ENCODE assay signal across 1 cellular context in the genomic region with DNA sequence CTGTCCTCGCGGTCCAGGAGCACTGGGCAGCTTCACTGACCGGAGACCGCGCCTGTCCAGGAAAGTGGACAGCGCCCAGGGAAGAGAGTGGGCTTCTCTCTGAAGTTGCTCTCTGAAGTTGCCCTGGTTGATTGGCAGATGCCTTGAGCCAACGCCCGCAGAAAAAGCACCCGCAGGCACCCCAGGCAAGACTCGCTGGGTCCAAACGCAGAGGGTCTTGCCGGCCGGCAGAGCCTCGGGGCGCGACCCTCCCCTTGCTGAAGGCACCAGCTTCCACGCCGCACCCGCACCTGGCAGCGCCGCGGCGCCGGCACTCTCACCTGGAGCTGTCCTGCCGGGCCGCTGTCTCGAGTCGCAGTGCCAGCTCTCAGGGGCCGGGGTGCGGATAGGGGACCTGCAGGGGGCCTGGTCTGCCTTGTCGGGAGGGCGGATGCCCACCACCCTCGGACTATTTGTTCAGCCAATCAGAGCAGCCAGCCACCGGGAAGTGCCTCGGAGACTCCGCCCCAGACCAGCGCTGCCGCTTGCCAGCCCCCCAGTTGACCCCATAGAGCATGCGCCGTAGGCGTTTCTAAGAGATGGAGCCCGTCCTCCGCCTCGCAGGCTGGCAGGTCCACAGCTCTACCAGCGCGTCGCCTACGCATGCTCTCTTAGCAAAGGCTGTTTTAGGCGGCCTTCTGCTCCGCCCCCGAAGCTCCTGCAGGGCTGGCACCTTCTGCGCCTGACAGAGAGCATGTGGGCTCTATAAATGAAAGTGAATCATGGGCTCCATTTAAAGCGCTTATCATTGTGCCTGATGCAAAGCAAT.
TF ChIP-seq lines count a peak whose summit lies in the region.

A gene (minus strand): TSS at position 359 of the 808 bp plus-strand sequence. CDS start 4,127 bp downstream, outside the sequence.

TF ChIP-seq in HepG2, 621 proteins besides CTCF, POLR2A, EP300 and RAD21 (continued from another document and continues in another):
- TF ChIP-seq HNF4G (IDR thresholded peaks at IDR 0.05; ENCODE audit: borderline replicate concordance, low read depth, low read length) (no peak), HNF4G (CRISPR knock-in tag; IDR thresholded peaks at IDR 0.05; ENCODE audit: borderline replicate concordance, low read depth) (no peak), XRCC5 (optimal IDR thresholded peaks at IDR 0.05; ENCODE audit: low read length) (peak; percentile 36), TSC22D2 (CRISPR knock-in tag; IDR thresholded peaks at IDR 0.05; ENCODE audit: borderline replicate concordance) (no peak), ZNF225 (CRISPR knock-in tag; IDR thresholded peaks at IDR 0.05) (0 out of 2 replicates have a peak, but pooled peaks have one; percentile 60), ZNF543 (CRISPR knock-in tag; IDR thresholded peaks at IDR 0.05) (no peak), SMARCC2 (IDR thresholded peaks at IDR 0.05) (no peak), MED1 (CRISPR knock-in tag; IDR thresholded peaks at IDR 0.05) (no peak), MBNL3 (CRISPR knock-in tag; conservative IDR thresholded peaks at IDR 0.05) (no peak), HHEX (CRISPR knock-in tag; IDR thresholded peaks at IDR 0.05) (no peak), ZNF564 (CRISPR knock-in tag; IDR thresholded peaks at IDR 0.05) (no peak), PAWR (CRISPR knock-in tag; IDR thresholded peaks at IDR 0.05; ENCODE audit: borderline replicate concordance) (no peak), SKI (IDR thresholded peaks at IDR 0.05; ENCODE audit: partially characterized antibody) (peak; percentile 17), PHF21A (CRISPR knock-in tag; IDR thresholded peaks at IDR 0.05) (peak; percentile 71), TMF1 (CRISPR knock-in tag; IDR thresholded peaks at IDR 0.05; ENCODE audit: low read depth) (no peak), RFX3 (CRISPR knock-in tag; IDR thresholded peaks at IDR 0.05) (no peak), ZNF850 (CRISPR knock-in tag; conservative IDR thresholded peaks at IDR 0.05) (no peak), ZNF788 (CRISPR knock-in tag; IDR thresholded peaks at IDR 0.05; ENCODE audit: borderline replicate concordance) (peak; percentile 13; the same call in 1 of the 2 replicates), STAG1 (CRISPR knock-in tag; IDR thresholded peaks at IDR 0.05) (no peak), HNRNPL (IDR thresholded peaks at IDR 0.05; ENCODE audit: low read depth, low read length) (peak; percentile 89), NCOR1 (IDR thresholded peaks at IDR 0.05; ENCODE audit: borderline replicate concordance, low read length) (no peak), TBP (CRISPR knock-in tag; IDR thresholded peaks at IDR 0.05) (no peak), SIN3B (IDR thresholded peaks at IDR 0.05; ENCODE audit: low read length) (no peak), NAIF1 (CRISPR knock-in tag; IDR thresholded peaks at IDR 0.05; ENCODE audit: borderline replicate concordance) (no peak), SNAI1 (CRISPR knock-in tag; IDR thresholded peaks at IDR 0.05; ENCODE audit: borderline replicate concordance) (no peak), MEIS1 (CRISPR knock-in tag; IDR thresholded peaks at IDR 0.05; ENCODE audit: borderline replicate concordance) (0 out of 2 replicates have a peak, but pooled peaks have one; percentile 28), NFIB (CRISPR knock-in tag; IDR thresholded peaks at IDR 0.05; ENCODE audit: borderline replicate concordance) (no peak), ZNF703 (CRISPR knock-in tag; IDR thresholded peaks at IDR 0.05; ENCODE audit: borderline replicate concordance) (no peak)
- TF ChIP-seq, protein P1, sequence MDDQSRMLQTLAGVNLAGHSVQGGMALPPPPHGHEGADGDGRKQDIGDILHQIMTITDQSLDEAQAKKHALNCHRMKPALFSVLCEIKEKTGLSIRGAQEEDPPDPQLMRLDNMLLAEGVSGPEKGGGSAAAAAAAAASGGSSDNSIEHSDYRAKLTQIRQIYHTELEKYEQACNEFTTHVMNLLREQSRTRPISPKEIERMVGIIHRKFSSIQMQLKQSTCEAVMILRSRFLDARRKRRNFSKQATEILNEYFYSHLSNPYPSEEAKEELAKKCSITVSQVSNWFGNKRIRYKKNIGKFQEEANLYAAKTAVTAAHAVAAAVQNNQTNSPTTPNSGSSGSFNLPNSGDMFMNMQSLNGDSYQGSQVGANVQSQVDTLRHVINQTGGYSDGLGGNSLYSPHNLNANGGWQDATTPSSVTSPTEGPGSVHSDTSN (CRISPR knock-in tag; IDR thresholded peaks at IDR 0.05; ENCODE audit: borderline replicate concordance): no peak
- TF ChIP-seq, protein P2, sequence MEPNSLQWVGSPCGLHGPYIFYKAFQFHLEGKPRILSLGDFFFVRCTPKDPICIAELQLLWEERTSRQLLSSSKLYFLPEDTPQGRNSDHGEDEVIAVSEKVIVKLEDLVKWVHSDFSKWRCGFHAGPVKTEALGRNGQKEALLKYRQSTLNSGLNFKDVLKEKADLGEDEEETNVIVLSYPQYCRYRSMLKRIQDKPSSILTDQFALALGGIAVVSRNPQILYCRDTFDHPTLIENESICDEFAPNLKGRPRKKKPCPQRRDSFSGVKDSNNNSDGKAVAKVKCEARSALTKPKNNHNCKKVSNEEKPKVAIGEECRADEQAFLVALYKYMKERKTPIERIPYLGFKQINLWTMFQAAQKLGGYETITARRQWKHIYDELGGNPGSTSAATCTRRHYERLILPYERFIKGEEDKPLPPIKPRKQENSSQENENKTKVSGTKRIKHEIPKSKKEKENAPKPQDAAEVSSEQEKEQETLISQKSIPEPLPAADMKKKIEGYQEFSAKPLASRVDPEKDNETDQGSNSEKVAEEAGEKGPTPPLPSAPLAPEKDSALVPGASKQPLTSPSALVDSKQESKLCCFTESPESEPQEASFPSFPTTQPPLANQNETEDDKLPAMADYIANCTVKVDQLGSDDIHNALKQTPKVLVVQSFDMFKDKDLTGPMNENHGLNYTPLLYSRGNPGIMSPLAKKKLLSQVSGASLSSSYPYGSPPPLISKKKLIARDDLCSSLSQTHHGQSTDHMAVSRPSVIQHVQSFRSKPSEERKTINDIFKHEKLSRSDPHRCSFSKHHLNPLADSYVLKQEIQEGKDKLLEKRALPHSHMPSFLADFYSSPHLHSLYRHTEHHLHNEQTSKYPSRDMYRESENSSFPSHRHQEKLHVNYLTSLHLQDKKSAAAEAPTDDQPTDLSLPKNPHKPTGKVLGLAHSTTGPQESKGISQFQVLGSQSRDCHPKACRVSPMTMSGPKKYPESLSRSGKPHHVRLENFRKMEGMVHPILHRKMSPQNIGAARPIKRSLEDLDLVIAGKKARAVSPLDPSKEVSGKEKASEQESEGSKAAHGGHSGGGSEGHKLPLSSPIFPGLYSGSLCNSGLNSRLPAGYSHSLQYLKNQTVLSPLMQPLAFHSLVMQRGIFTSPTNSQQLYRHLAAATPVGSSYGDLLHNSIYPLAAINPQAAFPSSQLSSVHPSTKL (CRISPR knock-in tag; IDR thresholded peaks at IDR 0.05): no peak; the same call in 1 of the 2 replicates
- TF ChIP-seq, protein P3, sequence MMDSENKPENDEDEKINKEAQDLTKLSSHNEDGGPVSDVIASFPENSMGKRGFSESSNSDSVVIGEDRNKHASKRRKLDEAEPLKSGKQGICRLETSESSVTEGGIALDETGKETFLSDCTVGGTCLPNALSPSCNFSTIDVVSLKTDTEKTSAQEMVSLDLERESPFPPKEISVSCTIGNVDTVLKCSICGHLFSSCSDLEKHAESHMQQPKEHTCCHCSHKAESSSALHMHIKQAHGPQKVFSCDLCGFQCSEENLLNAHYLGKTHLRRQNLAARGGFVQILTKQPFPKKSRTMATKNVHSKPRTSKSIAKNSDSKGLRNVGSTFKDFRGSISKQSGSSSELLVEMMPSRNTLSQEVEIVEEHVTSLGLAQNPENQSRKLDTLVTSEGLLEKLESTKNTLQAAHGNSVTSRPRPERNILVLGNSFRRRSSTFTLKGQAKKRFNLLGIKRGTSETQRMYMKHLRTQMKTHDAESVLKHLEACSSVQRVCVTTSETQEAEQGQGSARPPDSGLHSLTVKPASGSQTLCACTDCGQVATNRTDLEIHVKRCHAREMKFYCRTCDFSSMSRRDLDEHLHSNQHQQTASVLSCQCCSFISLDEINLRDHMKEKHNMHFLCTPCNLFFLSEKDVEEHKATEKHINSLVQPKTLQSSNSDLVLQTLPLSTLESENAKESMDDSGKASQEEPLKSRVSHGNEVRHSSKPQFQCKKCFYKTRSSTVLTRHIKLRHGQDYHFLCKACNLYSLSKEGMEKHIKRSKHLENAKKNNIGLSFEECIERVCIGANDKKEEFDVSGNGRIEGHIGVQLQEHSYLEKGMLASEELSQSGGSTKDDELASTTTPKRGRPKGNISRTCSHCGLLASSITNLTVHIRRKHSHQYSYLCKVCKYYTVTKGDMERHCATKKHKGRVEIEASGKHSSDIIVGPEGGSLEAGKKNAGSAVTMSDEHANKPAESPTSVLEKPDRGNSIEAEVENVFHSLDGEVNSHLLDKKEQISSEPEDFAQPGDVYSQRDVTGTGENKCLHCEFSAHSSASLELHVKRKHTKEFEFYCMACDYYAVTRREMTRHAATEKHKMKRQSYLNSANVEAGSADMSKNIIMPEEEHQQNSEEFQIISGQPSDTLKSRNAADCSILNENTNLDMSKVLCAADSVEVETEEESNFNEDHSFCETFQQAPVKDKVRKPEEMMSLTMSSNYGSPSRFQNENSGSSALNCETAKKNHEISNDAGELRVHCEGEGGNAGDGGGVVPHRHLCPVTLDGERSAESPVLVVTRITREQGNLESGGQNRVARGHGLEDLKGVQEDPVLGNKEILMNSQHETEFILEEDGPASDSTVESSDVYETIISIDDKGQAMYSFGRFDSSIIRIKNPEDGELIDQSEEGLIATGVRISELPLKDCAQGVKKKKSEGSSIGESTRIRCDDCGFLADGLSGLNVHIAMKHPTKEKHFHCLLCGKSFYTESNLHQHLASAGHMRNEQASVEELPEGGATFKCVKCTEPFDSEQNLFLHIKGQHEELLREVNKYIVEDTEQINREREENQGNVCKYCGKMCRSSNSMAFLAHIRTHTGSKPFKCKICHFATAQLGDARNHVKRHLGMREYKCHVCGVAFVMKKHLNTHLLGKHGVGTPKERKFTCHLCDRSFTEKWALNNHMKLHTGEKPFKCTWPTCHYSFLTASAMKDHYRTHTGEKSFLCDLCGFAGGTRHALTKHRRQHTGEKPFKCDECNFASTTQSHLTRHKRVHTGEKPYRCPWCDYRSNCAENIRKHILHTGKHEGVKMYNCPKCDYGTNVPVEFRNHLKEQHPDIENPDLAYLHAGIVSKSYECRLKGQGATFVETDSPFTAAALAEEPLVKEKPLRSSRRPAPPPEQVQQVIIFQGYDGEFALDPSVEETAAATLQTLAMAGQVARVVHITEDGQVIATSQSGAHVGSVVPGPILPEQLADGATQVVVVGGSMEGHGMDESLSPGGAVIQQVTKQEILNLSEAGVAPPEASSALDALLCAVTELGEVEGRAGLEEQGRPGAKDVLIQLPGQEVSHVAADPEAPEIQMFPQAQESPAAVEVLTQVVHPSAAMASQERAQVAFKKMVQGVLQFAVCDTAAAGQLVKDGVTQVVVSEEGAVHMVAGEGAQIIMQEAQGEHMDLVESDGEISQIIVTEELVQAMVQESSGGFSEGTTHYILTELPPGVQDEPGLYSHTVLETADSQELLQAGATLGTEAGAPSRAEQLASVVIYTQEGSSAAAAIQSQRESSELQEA (CRISPR knock-in tag; IDR thresholded peaks at IDR 0.05; ENCODE audit: not compliant biosample characterization): peak; percentile 100
- TF ChIP-seq, protein P4, sequence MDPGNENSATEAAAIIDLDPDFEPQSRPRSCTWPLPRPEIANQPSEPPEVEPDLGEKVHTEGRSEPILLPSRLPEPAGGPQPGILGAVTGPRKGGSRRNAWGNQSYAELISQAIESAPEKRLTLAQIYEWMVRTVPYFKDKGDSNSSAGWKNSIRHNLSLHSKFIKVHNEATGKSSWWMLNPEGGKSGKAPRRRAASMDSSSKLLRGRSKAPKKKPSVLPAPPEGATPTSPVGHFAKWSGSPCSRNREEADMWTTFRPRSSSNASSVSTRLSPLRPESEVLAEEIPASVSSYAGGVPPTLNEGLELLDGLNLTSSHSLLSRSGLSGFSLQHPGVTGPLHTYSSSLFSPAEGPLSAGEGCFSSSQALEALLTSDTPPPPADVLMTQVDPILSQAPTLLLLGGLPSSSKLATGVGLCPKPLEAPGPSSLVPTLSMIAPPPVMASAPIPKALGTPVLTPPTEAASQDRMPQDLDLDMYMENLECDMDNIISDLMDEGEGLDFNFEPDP (CRISPR knock-in tag; conservative IDR thresholded peaks at IDR 0.05): no peak
- TF ChIP-seq, protein P5, sequence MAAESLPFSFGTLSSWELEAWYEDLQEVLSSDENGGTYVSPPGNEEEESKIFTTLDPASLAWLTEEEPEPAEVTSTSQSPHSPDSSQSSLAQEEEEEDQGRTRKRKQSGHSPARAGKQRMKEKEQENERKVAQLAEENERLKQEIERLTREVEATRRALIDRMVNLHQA (CRISPR knock-in tag; IDR thresholded peaks at IDR 0.05): no peak
- TF ChIP-seq, protein P6, sequence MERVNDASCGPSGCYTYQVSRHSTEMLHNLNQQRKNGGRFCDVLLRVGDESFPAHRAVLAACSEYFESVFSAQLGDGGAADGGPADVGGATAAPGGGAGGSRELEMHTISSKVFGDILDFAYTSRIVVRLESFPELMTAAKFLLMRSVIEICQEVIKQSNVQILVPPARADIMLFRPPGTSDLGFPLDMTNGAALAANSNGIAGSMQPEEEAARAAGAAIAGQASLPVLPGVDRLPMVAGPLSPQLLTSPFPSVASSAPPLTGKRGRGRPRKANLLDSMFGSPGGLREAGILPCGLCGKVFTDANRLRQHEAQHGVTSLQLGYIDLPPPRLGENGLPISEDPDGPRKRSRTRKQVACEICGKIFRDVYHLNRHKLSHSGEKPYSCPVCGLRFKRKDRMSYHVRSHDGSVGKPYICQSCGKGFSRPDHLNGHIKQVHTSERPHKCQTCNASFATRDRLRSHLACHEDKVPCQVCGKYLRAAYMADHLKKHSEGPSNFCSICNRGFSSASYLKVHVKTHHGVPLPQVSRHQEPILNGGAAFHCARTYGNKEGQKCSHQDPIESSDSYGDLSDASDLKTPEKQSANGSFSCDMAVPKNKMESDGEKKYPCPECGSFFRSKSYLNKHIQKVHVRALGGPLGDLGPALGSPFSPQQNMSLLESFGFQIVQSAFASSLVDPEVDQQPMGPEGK (CRISPR knock-in tag; IDR thresholded peaks at IDR 0.05): peak; percentile 86
- TF ChIP-seq, protein P7, sequence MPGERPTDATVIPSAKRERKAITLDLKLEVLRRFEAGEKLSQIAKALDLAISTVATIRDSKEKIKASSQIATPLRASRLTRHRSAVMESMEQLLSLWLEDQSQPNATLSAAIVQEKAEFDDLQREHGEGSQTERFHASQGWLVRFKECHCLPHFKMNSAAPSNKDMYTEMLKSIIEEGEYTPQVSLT (CRISPR knock-in tag; IDR thresholded peaks at IDR 0.05; ENCODE audit: borderline replicate concordance, low read depth): no peak
- TF ChIP-seq, protein P8, sequence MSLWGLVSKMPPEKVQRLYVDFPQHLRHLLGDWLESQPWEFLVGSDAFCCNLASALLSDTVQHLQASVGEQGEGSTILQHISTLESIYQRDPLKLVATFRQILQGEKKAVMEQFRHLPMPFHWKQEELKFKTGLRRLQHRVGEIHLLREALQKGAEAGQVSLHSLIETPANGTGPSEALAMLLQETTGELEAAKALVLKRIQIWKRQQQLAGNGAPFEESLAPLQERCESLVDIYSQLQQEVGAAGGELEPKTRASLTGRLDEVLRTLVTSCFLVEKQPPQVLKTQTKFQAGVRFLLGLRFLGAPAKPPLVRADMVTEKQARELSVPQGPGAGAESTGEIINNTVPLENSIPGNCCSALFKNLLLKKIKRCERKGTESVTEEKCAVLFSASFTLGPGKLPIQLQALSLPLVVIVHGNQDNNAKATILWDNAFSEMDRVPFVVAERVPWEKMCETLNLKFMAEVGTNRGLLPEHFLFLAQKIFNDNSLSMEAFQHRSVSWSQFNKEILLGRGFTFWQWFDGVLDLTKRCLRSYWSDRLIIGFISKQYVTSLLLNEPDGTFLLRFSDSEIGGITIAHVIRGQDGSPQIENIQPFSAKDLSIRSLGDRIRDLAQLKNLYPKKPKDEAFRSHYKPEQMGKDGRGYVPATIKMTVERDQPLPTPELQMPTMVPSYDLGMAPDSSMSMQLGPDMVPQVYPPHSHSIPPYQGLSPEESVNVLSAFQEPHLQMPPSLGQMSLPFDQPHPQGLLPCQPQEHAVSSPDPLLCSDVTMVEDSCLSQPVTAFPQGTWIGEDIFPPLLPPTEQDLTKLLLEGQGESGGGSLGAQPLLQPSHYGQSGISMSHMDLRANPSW (CRISPR knock-in tag; IDR thresholded peaks at IDR 0.05; ENCODE audit: borderline replicate concordance): no peak
